Comparison of ENCODE assay signal across 28 cellular contexts in genomic region chr17:47803751-47804150, GRCh38. TPM values are rescaled to one million over a fixed set of nuclear protein-coding genes. Genes with fewer than 3 reads are reported as not detected.
DNase-seq lines count a peak whose midpoint lies in the region; ATAC-seq, FAIRE-seq and TF ChIP-seq lines count a peak whose summit lies in the region.
"Had no signal": no experiment of that assay in that cellular context is flagged by ENCODE, and none has a peak within 500 bp of the region (broad histone marks: within the 10 kb centered on the region; RNA-seq: fewer than 3 reads in every experiment).

No MANE protein-coding gene starts in this region.

- DNase-seq in SK-N-SH = peak; percentile 32
- no peak for DNase-seq in HTR-8/SVneo (ENCODE audit: insufficient read length, low spot score)
- DNase-seq in mesenteric fat pad (ENCODE audit: low spot score) = peak; percentile 75
- peak; percentile 28 for DNase-seq in ureter (ENCODE audit: low spot score)
- DNase-seq in NCI-H146 treated with DMSO at 0.1 percent for 48 hours (lab: John Stamatoyannopoulos, UW; ENCODE audit: unreplicated experiment) = no peak
- DNase-seq in midbrain (lab: John Stamatoyannopoulos, UW) = no peak
- DNase-seq: ACHN; CD4-positive, alpha-beta memory T cell; DND-41; H9; HFFc6; IMR-90; NCI-H1092 treated with DMSO at 0.1 percent for 48 hours; NCI-H1436 treated with DMSO at 0.1 percent for 48 hours; NCI-H2029 treated with DMSO at 0.1 percent for 48 hours; NCI-H2171; NCI-H345; NCI-H524; NCI-H82; SJCRH30 had no signal

- no peaks in the 10 kb centered on the region for H3K9me2 ChIP-seq in SK-N-SH

- no peak for TF ChIP-seq EP300 in SK-N-SH (IDR thresholded peaks at IDR 0.05; ENCODE audit: borderline replicate concordance in 1 of 2, low read depth in 1 of 2, low read length in 1 of 2)

- no peaks in the 10 kb centered on the region for H3K4me1 ChIP-seq in SK-N-SH (ENCODE audit: control insufficient read depth in 1 of 2, insufficient read depth in 2 of 2, low read depth in 1 of 2, low read length in 1 of 2)
- H3K4me1 ChIP-seq: SJCRH30 had no signal

- no peaks in the 10 kb centered on the region for H3K9me3 ChIP-seq in SK-N-SH
- H3K9me3 ChIP-seq: BLaER1 treated with 17β-estradiol and CSF1 and Interleukin-3, amounts not matched to agents 10 nM and 100 nM; Caco-2; SJCRH30 had no signal

- no peak for ATAC-seq in SK-N-SH treated with all-trans-retinoic acid at 6 μM for 48 hours
- no peak for ATAC-seq in HG03139 (IDR thresholded peaks at IDR 0.05; ENCODE audit: unreplicated experiment)
- ATAC-seq: GM12878 had no signal

- POLR2A ChIA-PET in SK-N-SH (lab: Yijun Ruan, JAX) = interaction anchor here (0.9 kb wide), 1 partner anchor 18 kb away, joined by 3 read pairs; the partner anchor contains the start of gene OSBPL7

- no peak overlapping the region for H3K27ac ChIP-seq in SK-N-SH (ENCODE audit: low read depth in 2 of 2, low read length in 1 of 2)
- H3K27ac ChIP-seq: 22Rv1; BLaER1 treated with 17β-estradiol and CSF1 and Interleukin-3, amounts not matched to agents 10 nM and 100 nM; KMS-11; SJCRH30 had no signal

- TF ChIP-seq CTCF in SK-N-SH (IDR thresholded peaks at IDR 0.05) = no peak

- H3K79me2 ChIP-seq in SK-N-SH (ENCODE audit: insufficient read depth) = no peaks in the 10 kb centered on the region

- FAIRE-seq in HTR-8/SVneo (lab: Jason Lieb, UNC) = peak; percentile 44
- FAIRE-seq: GM12878, RCC 7860 had no signal

- H2AFZ ChIP-seq in SK-N-SH (ENCODE audit: low read depth) = no peak overlapping the region

- no peak for TF ChIP-seq RAD21 in SK-N-SH (IDR thresholded peaks at IDR 0.05; ENCODE audit: low read length)

- WGBS in SK-N-SH (ENCODE audit: low lambda C conversion rate) = 47% methylated on average over 6 of the region's 6 CpGs

- peaks cover 0 to 21% of the 10 kb centered on the region in 2 experiments for H3K36me3 ChIP-seq in SK-N-SH (replicated peaks in 1 of 2; ENCODE audit: control insufficient read depth in 1 of 2, insufficient read depth in 2 of 2, low read length in 1 of 2)
- H3K36me3 ChIP-seq: SJCRH30 had no signal

- 0 out of 2 replicates have a peak, but pooled peaks cover 14% of the 10 kb centered on the region for H3K27me3 ChIP-seq in SK-N-SH (ENCODE audit: insufficient read depth)
- H3K27me3 ChIP-seq: BLaER1 treated with 17β-estradiol and CSF1 and Interleukin-3, amounts not matched to agents 10 nM and 100 nM; SJCRH30 had no signal

- no peaks in the 10 kb centered on the region for H4K20me1 ChIP-seq in SK-N-SH (ENCODE audit: insufficient read depth)

- H3K9ac ChIP-seq in SK-N-SH = no peak overlapping the region
- H3K9ac ChIP-seq: BLaER1 treated with 17β-estradiol and CSF1 and Interleukin-3, amounts not matched to agents 10 nM and 100 nM; KMS-11 had no signal

- H3K4me2 ChIP-seq in SK-N-SH = no peak overlapping the region
- H3K4me2 ChIP-seq: KMS-11 had no signal

- CTCF ChIA-PET in SK-N-SH (lab: Yijun Ruan, JAX) = interaction anchor here (0.6 to 5.2 kb wide), 9 partner anchors 10 to 140 kb away, joined by 4 to 88 read pairs (median 20); partner anchors contain the start of genes LRRC46, MRPL10, OSBPL7 and TBX21

- no peak overlapping the region for H3K4me3 ChIP-seq in SK-N-SH (ENCODE audit: low read depth in 2 of 2, low read length in 1 of 2)
- H3K4me3 ChIP-seq: BLaER1 treated with 17β-estradiol and CSF1 and Interleukin-3, amounts not matched to agents 10 nM and 100 nM; GM12878; SJCRH30 had no signal

- H3F3A ChIP-seq in SK-N-SH (replicated peaks; ENCODE audit: insufficient read depth) = no peaks in the 10 kb centered on the region

TF ChIP-seq in SK-N-SH, 30 proteins besides CTCF, POLR2A, EP300 and RAD21 (continues in another document):
- TF ChIP-seq POLR2AphosphoS5 (IDR thresholded peaks at IDR 0.05; ENCODE audit: low read depth, low read length) = no peak
- no peak for TF ChIP-seq FOXM1 (IDR thresholded peaks at IDR 0.05; ENCODE audit: low read depth)
- no peak for TF ChIP-seq USF1 (IDR thresholded peaks at IDR 0.05; ENCODE audit: borderline replicate concordance, low read depth)
- no peak for TF ChIP-seq EZH2phosphoT487 (IDR thresholded peaks at IDR 0.05; ENCODE audit: borderline replicate concordance, low read depth)
- no peak for TF ChIP-seq MAX (IDR thresholded peaks at IDR 0.05; ENCODE audit: low read depth)
- no peak for TF ChIP-seq SMC3 (IDR thresholded peaks at IDR 0.05; ENCODE audit: low read depth, low read length)
- TF ChIP-seq USF2 (IDR thresholded peaks at IDR 0.05; ENCODE audit: borderline replicate concordance, low read depth, low read length) = no peak
- TF ChIP-seq MXI1 (IDR thresholded peaks at IDR 0.05; ENCODE audit: low read depth, low read length) = no peak
- TF ChIP-seq YY1 (IDR thresholded peaks at IDR 0.05; ENCODE audit: low read depth) = no peak
- no peak for TF ChIP-seq GATA2 (CRISPR knock-in tag; IDR thresholded peaks at IDR 0.05)
- TF ChIP-seq NRF1 (IDR thresholded peaks at IDR 0.05; ENCODE audit: low read depth, low read length) = no peak

TF ChIP-seq in SK-N-SH treated with all-trans-retinoic acid at 6 μM for 48 hours, 23 proteins besides CTCF, POLR2A, EP300 and RAD21:
- no peak for TF ChIP-seq OSR1 (CRISPR knock-in tag; IDR thresholded peaks at IDR 0.05)
- no peak for TF ChIP-seq CSDC2 (CRISPR knock-in tag; IDR thresholded peaks at IDR 0.05)
- no peak for TF ChIP-seq POU6F1 (CRISPR knock-in tag; IDR thresholded peaks at IDR 0.05; ENCODE audit: borderline replicate concordance, low read depth)
- TF ChIP-seq ZNF565 (CRISPR knock-in tag; conservative IDR thresholded peaks at IDR 0.05; ENCODE audit: low read depth) = no peak
- TF ChIP-seq ZFP30 (CRISPR knock-in tag; IDR thresholded peaks at IDR 0.05) = no peak
- no peak for TF ChIP-seq ESRRG (CRISPR knock-in tag; IDR thresholded peaks at IDR 0.05)
- TF ChIP-seq SNAI2 (CRISPR knock-in tag; IDR thresholded peaks at IDR 0.05) = no peak
- TF ChIP-seq TCF4 (CRISPR knock-in tag; IDR thresholded peaks at IDR 0.05; ENCODE audit: borderline replicate concordance) = no peak
- no peak for TF ChIP-seq PATZ1 (CRISPR knock-in tag; IDR thresholded peaks at IDR 0.05; ENCODE audit: borderline replicate concordance)
- TF ChIP-seq BACH2 (CRISPR knock-in tag; IDR thresholded peaks at IDR 0.05; ENCODE audit: borderline replicate concordance) = no peak
- TF ChIP-seq ZNF8 (CRISPR knock-in tag; IDR thresholded peaks at IDR 0.05) = no peak
- no peak for TF ChIP-seq ZFP3 (CRISPR knock-in tag; IDR thresholded peaks at IDR 0.05)

RNA-seq across cellular contexts. Expression of gene OSBPL7, which starts 17.8 kb away (rescaled TPM):
- 23.7 and 24.7 TPM in 2 replicates for polyA plus RNA-seq in SK-N-SH (2012; rRNA removed)
- polyA plus RNA-seq in SK-N-SH (2012; cell fraction: cytosol; rRNA removed) = 7.5 and 14.8 TPM in 2 replicates
- polyA plus RNA-seq in SK-N-SH (2012; cell fraction: nucleus; rRNA removed) = 164 and 209 TPM in 2 replicates
- total RNA-seq in mesenteric fat pad (5.1 TPM), ureter (27.2 TPM)

RNA-seq across cellular contexts. Expression of gene MRPL10, which starts 27.6 kb away (rescaled TPM):
- 133 and 136 TPM in 2 replicates for polyA plus RNA-seq in SK-N-SH (2012; rRNA removed)
- polyA plus RNA-seq in SK-N-SH (2012; cell fraction: cytosol; rRNA removed) = 87.3 and 111 TPM in 2 replicates
- polyA plus RNA-seq in SK-N-SH (2012; cell fraction: nucleus; rRNA removed) = 85.4 and 108 TPM in 2 replicates
- 33.5 TPM for total RNA-seq in mesenteric fat pad
- 38.2 TPM for total RNA-seq in ureter

RNA-seq across cellular contexts. Expression of gene LRRC46, which starts 27.7 kb away (rescaled TPM):
- polyA plus RNA-seq in SK-N-SH (2012; rRNA removed) = 1.6 and 1.8 TPM in 2 replicates
- 0.86 and 0.89 TPM in 2 replicates for polyA plus RNA-seq in SK-N-SH (2012; cell fraction: cytosol; rRNA removed)
- 4.2 and 4.8 TPM in 2 replicates for polyA plus RNA-seq in SK-N-SH (2012; cell fraction: nucleus; rRNA removed)
- total RNA-seq in mesenteric fat pad (not detected), ureter (0.31 TPM)
- total RNA-seq: IMR-90 had no signal
- polyA plus RNA-seq: CD4-positive, alpha-beta memory T cell had no signal

RNA-seq across cellular contexts. Expression of gene SCRN2, which starts 37.3 kb away (rescaled TPM):
- 135 and 139 TPM in 2 replicates for polyA plus RNA-seq in SK-N-SH (2012; rRNA removed)
- polyA plus RNA-seq in SK-N-SH (2012; cell fraction: cytosol; rRNA removed) = 62.5 and 80.7 TPM in 2 replicates
- polyA plus RNA-seq in SK-N-SH (2012; cell fraction: nucleus; rRNA removed) = 636 and 666 TPM in 2 replicates
- total RNA-seq in mesenteric fat pad = 70.6 TPM
- 36.5 TPM for total RNA-seq in ureter

RNA-seq across cellular contexts. Expression of gene SP6, which starts 47.2 kb away (rescaled TPM):
- polyA plus RNA-seq in SK-N-SH (2012; rRNA removed) = 0.03 TPM in 2 replicates
- polyA plus RNA-seq in SK-N-SH (2012; cell fraction: cytosol; rRNA removed) = 0.03 and 0.05 TPM in 2 replicates
- polyA plus RNA-seq in SK-N-SH (2012; cell fraction: nucleus; rRNA removed) = 0.06 and 0.09 TPM in 2 replicates
- total RNA-seq in mesenteric fat pad = 1.9 TPM
- total RNA-seq in ureter = 9.2 TPM
- total RNA-seq: CD4-positive, alpha-beta memory T cell; GM12878; SJCRH30 had no signal
- polyA plus RNA-seq: CD4-positive, alpha-beta memory T cell had no signal

Comparison
In these comparisons a context has a peak if more than half of its experiments do, and no peak if none do; other contexts are left out.
1. DNase-seq: peak in SK-N-SH (single experiment), mesenteric fat pad (single experiment) and ureter (single experiment); none in HTR-8/SVneo (single experiment), NCI-H146 treated with DMSO at 0.1 percent for 48 hours (single experiment) and midbrain (single experiment).